In the genomic region with DNA sequence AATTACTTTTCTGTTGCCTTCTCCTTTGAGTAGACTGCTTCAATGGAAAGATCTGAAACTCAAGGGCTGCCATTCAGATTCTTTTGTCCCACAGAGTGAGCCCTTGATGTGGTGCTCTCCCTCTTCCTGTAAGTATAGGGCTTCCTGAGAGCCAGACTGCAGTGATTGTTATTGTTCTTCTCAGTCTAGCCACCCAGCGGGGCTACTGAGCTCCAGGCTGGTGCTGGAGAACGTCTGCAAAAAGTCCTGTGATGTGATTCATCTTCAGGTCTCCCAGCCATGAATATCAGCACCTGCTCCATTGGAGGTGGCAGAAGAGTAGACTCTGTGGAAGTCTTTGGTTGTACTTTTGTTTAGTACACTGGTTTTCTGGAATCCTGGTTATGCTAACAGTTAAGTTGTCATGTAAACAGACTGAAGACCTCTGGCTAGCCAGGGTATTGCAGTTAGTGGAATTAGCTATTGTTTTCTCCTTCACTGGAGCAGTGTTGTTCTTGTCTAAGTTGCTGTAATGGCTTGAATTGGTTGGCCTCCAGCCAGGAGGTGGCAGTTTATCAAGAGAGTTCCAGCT, we compare ENCODE assay signal across 1 cellular context.
TF ChIP-seq lines count a peak whose summit lies in the region.

No MANE protein-coding gene starts in this region.

TF ChIP-seq in IMR-90, 13 proteins besides CTCF, POLR2A, EP300 and RAD21 (continued from another document):
- TF ChIP-seq, protein P1, sequence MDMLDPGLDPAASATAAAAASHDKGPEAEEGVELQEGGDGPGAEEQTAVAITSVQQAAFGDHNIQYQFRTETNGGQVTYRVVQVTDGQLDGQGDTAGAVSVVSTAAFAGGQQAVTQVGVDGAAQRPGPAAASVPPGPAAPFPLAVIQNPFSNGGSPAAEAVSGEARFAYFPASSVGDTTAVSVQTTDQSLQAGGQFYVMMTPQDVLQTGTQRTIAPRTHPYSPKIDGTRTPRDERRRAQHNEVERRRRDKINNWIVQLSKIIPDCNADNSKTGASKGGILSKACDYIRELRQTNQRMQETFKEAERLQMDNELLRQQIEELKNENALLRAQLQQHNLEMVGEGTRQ (IDR thresholded peaks at IDR 0.05; ENCODE audit: low read depth, low read length): no peak
- TF ChIP-seq SMC3 (IDR thresholded peaks at IDR 0.05; ENCODE audit: low read depth, low read length) (no peak), MXI1 (IDR thresholded peaks at IDR 0.05; ENCODE audit: borderline replicate concordance, low read depth, low read length) (no peak), FOS (IDR thresholded peaks at IDR 0.05; ENCODE audit: low read depth, low read length) (no peak), NFE2L2 (IDR thresholded peaks at IDR 0.05; ENCODE audit: low read depth, low read length) (no peak), BHLHE40 (IDR thresholded peaks at IDR 0.05; ENCODE audit: low read depth, low read length) (no peak)
